ENCODE assay signal across 9 cellular contexts in genomic region chr3:52742418-52743041, GRCh38. TPM values are rescaled to one million over a fixed set of nuclear protein-coding genes. Genes with fewer than 3 reads are reported as not detected.
DNase-seq lines count a peak whose midpoint lies in the region; ATAC-seq and TF ChIP-seq lines count a peak whose summit lies in the region.
"Had no signal": no experiment of that assay in that cellular context is flagged by ENCODE, and none has a peak within 500 bp of the region (broad histone marks: within the 10 kb centered on the region; RNA-seq: fewer than 3 reads in every experiment).

No MANE protein-coding gene starts in this region.

- in situ Hi-C loops in brain microvascular endothelial cell (cut with HindIII; ENCODE audit: low pct_ligation_motif_present, low sequenced_read_pairs): no loop called here

- H3K36me3 ChIP-seq in brain microvascular endothelial cell (replicated peaks): peaks cover 35% of the 10 kb centered on the region

- TF ChIP-seq EP300 in Ishikawa (IDR thresholded peaks at IDR 0.05; ENCODE audit: borderline replicate concordance): no peak

- DNase-seq in EL (peak; percentile 33), brain microvascular endothelial cell (peak; percentile 32), left lobe of liver (ENCODE audit: low spot score) (no peak)
- DNase-seq in activated CD8-positive, alpha-beta memory T cell treated with anti-CD3 and anti-CD28 coated beads for 24 hours: no peak

- peak; percentile 44 for TF ChIP-seq CTCF in brain microvascular endothelial cell (IDR thresholded peaks at IDR 0.05; ENCODE audit: low read depth, low read length, missing control alignments)

- no peak overlapping the region for H3K4me3 ChIP-seq in brain microvascular endothelial cell (ENCODE audit: low read depth, low read length)

- peak; percentile 70 for TF ChIP-seq RAD21 in Ishikawa (IDR thresholded peaks at IDR 0.05; ENCODE audit: low read depth)

- ATAC-seq in left lobe of liver (peak; percentile 87), GM19467 (IDR thresholded peaks at IDR 0.05; ENCODE audit: unreplicated experiment) (no peak), HG03460 (IDR thresholded peaks at IDR 0.05; ENCODE audit: unreplicated experiment) (no peak), HG02981 (IDR thresholded peaks at IDR 0.05; ENCODE audit: unreplicated experiment) (no peak)

- no peaks in the 10 kb centered on the region for H3K27me3 ChIP-seq in brain microvascular endothelial cell (replicated peaks)

- no peak overlapping the region for H3K27ac ChIP-seq in brain microvascular endothelial cell

TF ChIP-seq in Ishikawa, 13 proteins besides CTCF, POLR2A, EP300 and RAD21:
- TF ChIP-seq EGR1 (IDR thresholded peaks at IDR 0.05): no peak
- no peak for TF ChIP-seq USF1 (IDR thresholded peaks at IDR 0.05)
- TF ChIP-seq FOXM1 (IDR thresholded peaks at IDR 0.05; ENCODE audit: borderline replicate concordance, low read depth): no peak
- TF ChIP-seq CEBPB (IDR thresholded peaks at IDR 0.05): no peak
- TF ChIP-seq TCF12 (IDR thresholded peaks at IDR 0.05; ENCODE audit: low read depth): no peak

RNA-seq across cellular contexts. Expression of gene NEK4, which starts 28.2 kb away (rescaled TPM):
- total RNA-seq in left lobe of liver: 16.6 TPM

RNA-seq across cellular contexts. Expression of gene ITIH1, which starts 34.9 kb away (rescaled TPM):
- total RNA-seq in left lobe of liver: 1,331 TPM
- total RNA-seq: T-helper 1 cell treated with Interleukin-12 subunit alpha and Interleukin-12 subunit beta and Interleukin-4 antibody, amounts not matched to agents 30 ng/mL and 1 ng/mL, for 36 hours had no signal

RNA-seq across cellular contexts. Expression of gene SPCS1, which starts 36.6 kb away (rescaled TPM):
- total RNA-seq in left lobe of liver: 78.3 TPM

RNA-seq across cellular contexts. Expression of gene GLT8D1, which starts 36.9 kb away (rescaled TPM):
- total RNA-seq in left lobe of liver: 52.2 TPM

RNA-seq across cellular contexts. Expression of gene ITIH3, which starts 52.1 kb away (rescaled TPM):
- total RNA-seq in left lobe of liver: 779 TPM
- total RNA-seq: T-helper 1 cell treated with Interleukin-12 subunit alpha and Interleukin-12 subunit beta and Interleukin-4 antibody, amounts not matched to agents 30 ng/mL and 1 ng/mL, for 36 hours had no signal

Comparison
In these comparisons a context has a peak if more than half of its experiments do, and no peak if none do; other contexts are left out.
1. DNase-seq: peak in EL (single experiment) and brain microvascular endothelial cell (single experiment); none in left lobe of liver (single experiment) and activated CD8-positive, alpha-beta memory T cell treated with anti-CD3 and anti-CD28 coated beads for 24 hours (single experiment).